In the genomic region with DNA sequence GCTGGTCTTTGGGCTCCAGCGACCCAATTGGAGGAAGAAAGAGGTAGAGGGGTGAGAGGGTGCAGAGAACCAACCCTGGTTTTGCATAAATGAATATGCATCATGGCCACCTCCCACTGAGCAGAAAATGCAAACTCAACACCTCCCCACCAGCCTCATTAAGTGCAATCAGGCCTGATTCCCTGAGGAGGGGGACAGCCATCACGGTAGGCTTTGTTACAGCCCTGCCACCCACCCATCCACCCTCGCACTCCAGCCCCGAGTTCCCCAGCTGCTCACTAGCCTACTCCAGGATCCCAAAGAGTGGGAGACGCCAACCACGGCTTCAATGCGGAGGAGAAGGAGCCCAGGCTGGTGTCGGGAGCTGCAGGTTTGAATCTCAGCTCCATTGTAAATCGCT, we compare ENCODE assay signal across 21 cellular contexts. TPM values are rescaled to one million over a fixed set of nuclear protein-coding genes. Genes with fewer than 3 reads are reported as not detected.
"Had no signal": no experiment of that assay in that cellular context is flagged by ENCODE, and none has a peak within 500 bp of the region (broad histone marks: within the 10 kb centered on the region; RNA-seq: fewer than 3 reads in every experiment).

No MANE protein-coding gene starts in this region.

- H3K36me3 ChIP-seq: left lung, ovary, right lobe of liver, thoracic aorta had no signal

- DNase-seq: activated CD4-positive, alpha-beta T cell treated with anti-CD3 and anti-CD28 coated beads, Interleukin-2, amount 10 ng/mL, durations not matched to agents 7 days and 5 days; activated CD8-positive, alpha-beta memory T cell treated with anti-CD3 and anti-CD28 coated beads, Interleukin-2, amount 50 U/mL, for 4 hours; activated gamma-delta T cell; activated T-cell treated with anti-CD3 and anti-CD28 coated beads, Interleukin-2, amount 50 U/mL, for 4 hours; foreskin fibroblast; left lung; midbrain; ovary; right lobe of liver; stimulated activated CD4-positive, alpha-beta T cell treated with anti-CD3 and anti-CD28 coated beads, Interleukin-4, amount 100 ng/mL, for 1 hour; stimulated activated naive CD8-positive, alpha-beta T cell treated with anti-CD3 and anti-CD28 coated beads, Interleukin-15, amount 100 ng/mL, for 72 hours; T-helper 1 cell; T-helper 9 cell had no signal

- H3K36me3 Mint-ChIP-seq: activated naive CD4-positive, alpha-beta T cell treated with anti-CD3 and anti-CD28 coated beads, Interleukin-2, amount 50 U/mL, for 24 hours had no signal

- H3K4me3 ChIP-seq: hepatocyte, left lung, ovary, right lobe of liver, smooth muscle cell, thoracic aorta had no signal

- H3K27ac Mint-ChIP-seq: activated CD4-positive, alpha-beta T cell treated with anti-CD3 and anti-CD28 coated beads, Interleukin-2, amount 10 ng/mL, durations not matched to agents 7 days and 5 days; activated naive CD4-positive, alpha-beta T cell treated with anti-CD3 and anti-CD28 coated beads, Interleukin-2, amount 50 U/mL, for 24 hours; stimulated activated naive CD8-positive, alpha-beta T cell treated with anti-CD3 and anti-CD28 coated beads, Interleukin-15, amount 100 ng/mL, for 72 hours had no signal

- H3K9me3 Mint-ChIP-seq: activated CD4-positive, alpha-beta T cell treated with anti-CD3 and anti-CD28 coated beads, Interleukin-2, amount 10 ng/mL, durations not matched to agents 7 days and 5 days; activated naive CD4-positive, alpha-beta T cell treated with anti-CD3 and anti-CD28 coated beads, Interleukin-2, amount 50 U/mL, for 24 hours; activated T-cell treated with anti-CD3 and anti-CD28 coated beads, Interleukin-2, amount 50 U/mL, for 4 hours; stimulated activated naive CD8-positive, alpha-beta T cell treated with anti-CD3 and anti-CD28 coated beads, Interleukin-15, amount 100 ng/mL, for 72 hours had no signal

- H3K9me3 ChIP-seq: left lung, ovary, right lobe of liver, thoracic aorta had no signal

- H3K4me3 Mint-ChIP-seq: activated CD4-positive, alpha-beta T cell treated with anti-CD3 and anti-CD28 coated beads, Interleukin-2, amount 10 ng/mL, durations not matched to agents 7 days and 5 days; activated naive CD4-positive, alpha-beta T cell treated with anti-CD3 and anti-CD28 coated beads, Interleukin-2, amount 50 U/mL, for 24 hours; activated T-cell treated with anti-CD3 and anti-CD28 coated beads, Interleukin-2, amount 50 U/mL, for 4 hours; stimulated activated naive CD8-positive, alpha-beta T cell treated with anti-CD3 and anti-CD28 coated beads, Interleukin-15, amount 100 ng/mL, for 72 hours had no signal

- ATAC-seq: activated CD4-positive, CD25-positive, alpha-beta regulatory T cell treated with anti-CD3 and anti-CD28 coated beads, Interleukin-2, amount 50 U/mL, for 24 hours; activated T-cell treated with anti-CD3 and anti-CD28 coated beads, Interleukin-2, amount 50 U/mL, for 4 hours; left lung; right lobe of liver; stimulated activated naive CD8-positive, alpha-beta T cell treated with anti-CD3 and anti-CD28 coated beads, Interleukin-15, amount 100 ng/mL, for 72 hours had no signal

- H3K27ac ChIP-seq: epithelial cell of prostate, hepatocyte, left lung, ovary, right lobe of liver, thoracic aorta had no signal

- H3K27me3 ChIP-seq: hepatocyte, ovary, right lobe of liver had no signal

- H3K27me3 Mint-ChIP-seq: activated CD4-positive, alpha-beta T cell treated with anti-CD3 and anti-CD28 coated beads, Interleukin-2, amount 10 ng/mL, durations not matched to agents 7 days and 5 days; activated naive CD4-positive, alpha-beta T cell treated with anti-CD3 and anti-CD28 coated beads, Interleukin-2, amount 50 U/mL, for 24 hours; stimulated activated naive CD8-positive, alpha-beta T cell treated with anti-CD3 and anti-CD28 coated beads, Interleukin-15, amount 100 ng/mL, for 72 hours had no signal

- H3K4me1 Mint-ChIP-seq: activated CD4-positive, alpha-beta T cell treated with anti-CD3 and anti-CD28 coated beads, Interleukin-2, amount 10 ng/mL, durations not matched to agents 7 days and 5 days; activated naive CD4-positive, alpha-beta T cell treated with anti-CD3 and anti-CD28 coated beads, Interleukin-2, amount 50 U/mL, for 24 hours; stimulated activated naive CD8-positive, alpha-beta T cell treated with anti-CD3 and anti-CD28 coated beads, Interleukin-15, amount 100 ng/mL, for 72 hours had no signal

RNA-seq across cellular contexts. Expression of a gene that starts 54.3 kb away (rescaled TPM):
- total RNA-seq: activated CD4-positive, alpha-beta T cell treated with anti-CD3 and anti-CD28 coated beads, Interleukin-2, amount 10 ng/mL, durations not matched to agents 7 days and 5 days; activated T-cell treated with anti-CD3 and anti-CD28 coated beads, Interleukin-2, amount 50 U/mL, for 4 hours; kidney epithelial cell; pulmonary artery endothelial cell had no signal
